Comparison of ENCODE assay signal across 16 cellular contexts in the genomic region with DNA sequence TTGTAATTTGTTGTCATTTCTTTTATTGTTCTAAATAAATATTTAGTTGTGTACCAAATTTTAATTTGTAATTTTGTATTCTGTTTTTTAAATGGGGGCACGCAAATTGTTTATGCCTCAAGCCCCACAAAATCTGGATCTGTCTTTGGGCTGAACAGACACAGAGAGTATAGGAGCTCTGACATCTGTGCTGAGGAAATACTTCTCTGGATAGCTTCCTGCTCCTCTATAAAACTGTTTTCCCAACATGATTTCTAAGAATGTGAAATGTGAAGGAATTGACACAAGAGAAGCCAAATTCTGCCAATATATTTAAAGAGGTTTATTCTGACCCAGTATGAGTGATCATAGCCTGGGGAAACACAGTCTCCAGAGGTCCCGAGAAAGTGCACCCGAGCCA.
A peak's percentile ranks its signal among the peaks of the same experiment; 100 is the strongest.
DNase-seq lines count a peak whose midpoint lies in the region; ATAC-seq and TF ChIP-seq lines count a peak whose summit lies in the region.
"Had no signal": no experiment of that assay in that cellular context is flagged by ENCODE, and none has a peak within 500 bp of the region (broad histone marks: within the 10 kb centered on the region; RNA-seq: fewer than 3 reads in every experiment).

No MANE protein-coding gene starts in this region.

- H3K9me3 Mint-ChIP-seq in type B pancreatic cell = no peaks in the 10 kb centered on the region
- H3K9me3 Mint-ChIP-seq in activated CD8-positive, alpha-beta memory T cell treated with anti-CD3 and anti-CD28 coated beads, Interleukin-2, amount 10 ng/mL, durations not matched to agents 7 days and 5 days (ENCODE audit: low read depth) = no peaks in the 10 kb centered on the region

- no peaks in the 10 kb centered on the region for H3K79me1 ChIP-seq in IMR-90 (ENCODE audit: low read depth in 1 of 2, low read length in 2 of 2)

- H2AK9ac ChIP-seq in IMR-90 (replicated peaks; ENCODE audit: low read depth, low read length, poor library complexity) = no peak overlapping the region

- no peaks in the 10 kb centered on the region for H4K20me1 ChIP-seq in IMR-90 (ENCODE audit: insufficient read depth, low read length)
- H4K20me1 ChIP-seq: BLaER1 treated with 17β-estradiol and CSF1 and Interleukin-3, amounts not matched to agents 10 nM and 100 nM had no signal

- no peak overlapping the region for H3K23ac ChIP-seq in IMR-90 (ENCODE audit: low read depth, low read length)

- TF ChIP-seq CTCF in IMR-90 (conservative IDR thresholded peaks at IDR 0.05; ENCODE audit: low read depth, low read length) = no peak
- no peak for TF ChIP-seq CTCF in fibroblast of villous mesenchyme (IDR thresholded peaks at IDR 0.05; ENCODE audit: insufficient read depth, low read depth, low read length)
- TF ChIP-seq CTCF in type B pancreatic cell (conservative IDR thresholded peaks at IDR 0.05) = no peak
- no peak for TF ChIP-seq CTCF in stomach (IDR thresholded peaks at IDR 0.05)
- TF ChIP-seq CTCF in RWPE1 (conservative IDR thresholded peaks at IDR 0.05; ENCODE audit: low read depth) = no peak

- peak; percentile 10 for DNase-seq in GM03348 (ENCODE audit: low spot score)
- DNase-seq in IMR-90 = no peak
- peak; percentile 16 for DNase-seq in fibroblast of villous mesenchyme (ENCODE audit: low read depth)
- DNase-seq in type B pancreatic cell (ENCODE audit: extremely low spot score, unreplicated experiment) = no peak
- no peak for DNase-seq in stomach
- DNase-seq in RWPE1 (ENCODE audit: low spot score) = no peak
- DNase-seq in activated CD8-positive, alpha-beta memory T cell treated with anti-CD3 and anti-CD28 coated beads, Interleukin-2, amount 10 ng/mL, durations not matched to agents 7 days and 5 days = no peak
- DNase-seq: DMS 273 treated with DMSO at 0.1 percent for 48 hours, GF-D8, KG1, NCI-H1436, NCI-H2029, NCI-H748 treated with DMSO at 0.1 percent for 48 hours had no signal

- 60% methylated on average over 1 of the region's 3 CpGs; no CpG with 5 or more reads in 1 of the 2 experiments for WGBS in IMR-90 (ENCODE audit: extremely low coverage in 2 of 2, insufficient read length in 1 of 2), 2 experiments
- 57 to 87% (median 66%) methylated on average over 2 to 3 of the region's 3 CpGs for WGBS in stomach, 5 donors

- no peak overlapping the region for H3K9ac ChIP-seq in IMR-90 (ENCODE audit: low read depth, low read length)
- H3K9ac ChIP-seq: BLaER1 treated with 17β-estradiol and CSF1 and Interleukin-3, amounts not matched to agents 10 nM and 100 nM had no signal

- peak; percentile 51 for ATAC-seq in IMR-90 (ENCODE audit: low read depth)
- ATAC-seq in activated CD8-positive, alpha-beta memory T cell treated with anti-CD3 and anti-CD28 coated beads, Interleukin-2, amount 10 ng/mL, durations not matched to agents 7 days and 5 days = no peak

- no peak overlapping the region for H2BK120ac ChIP-seq in IMR-90 (ENCODE audit: low read depth, low read length)

- H3K36me3 Mint-ChIP-seq in type B pancreatic cell = no peaks in the 10 kb centered on the region
- no peaks in the 10 kb centered on the region for H3K36me3 Mint-ChIP-seq in activated CD8-positive, alpha-beta memory T cell treated with anti-CD3 and anti-CD28 coated beads, Interleukin-2, amount 10 ng/mL, durations not matched to agents 7 days and 5 days

- H3K9me1 ChIP-seq in IMR-90 (ENCODE audit: insufficient read depth, low read length) = no peaks in the 10 kb centered on the region

- TF ChIP-seq POLR2A in IMR-90 (IDR thresholded peaks at IDR 0.05; ENCODE audit: low read depth, low read length) (no peak), stomach (IDR thresholded peaks at IDR 0.05) (no peak)

- H3K4me2 ChIP-seq in IMR-90 (ENCODE audit: low read depth, low read length) = no peak overlapping the region
- H3K4me2 ChIP-seq: BLaER1 treated with 17β-estradiol and CSF1 and Interleukin-3, amounts not matched to agents 10 nM and 100 nM; PC-9 had no signal

- H2AFZ ChIP-seq in IMR-90 (replicated peaks; ENCODE audit: low read length, poor library complexity) = no peak overlapping the region
- H2AFZ ChIP-seq: PC-9 had no signal

- no peak overlapping the region for H3K56ac ChIP-seq in IMR-90 (ENCODE audit: extremely low read depth, insufficient read depth, low read length)

- dilution Hi-C loops in IMR-90 (cut with HindIII; ENCODE audit: low sequenced_read_pairs, unreplicated experiment) = no loop called here

- intact Hi-C loops in IMR-90 (cut with micrococcal nuclease) (no loop called here), stomach (cut with DNase I; ENCODE audit: low total_unique reads) (no loop called here)

- H3K27me3 ChIP-seq in IMR-90 (ENCODE audit: control insufficient read depth, insufficient read depth, low read length) (peaks cover 2% of the 10 kb centered on the region), stomach (no peaks in the 10 kb centered on the region)

- H4K5ac ChIP-seq in IMR-90 (ENCODE audit: low read depth, low read length) = no peak overlapping the region

- H3K4me3 Mint-ChIP-seq in type B pancreatic cell = no peak overlapping the region
- H3K4me3 Mint-ChIP-seq in activated CD8-positive, alpha-beta memory T cell treated with anti-CD3 and anti-CD28 coated beads, Interleukin-2, amount 10 ng/mL, durations not matched to agents 7 days and 5 days = no peak overlapping the region

- TF ChIP-seq EP300 in stomach (IDR thresholded peaks at IDR 0.05) = no peak

- in situ Hi-C loops in IMR-90 (cut with MboI; ENCODE audit: low sequenced_read_pairs) = no loop called here

- H2BK20ac ChIP-seq in IMR-90 (ENCODE audit: low read depth, low read length) = no peak overlapping the region

- H3K36me3 ChIP-seq in IMR-90 (ENCODE audit: control insufficient read depth, insufficient read depth, low read length) (no peaks in the 10 kb centered on the region), stomach (no peaks in the 10 kb centered on the region)
- H3K36me3 ChIP-seq: BLaER1 treated with 17β-estradiol and CSF1 and Interleukin-3, amounts not matched to agents 10 nM and 100 nM; HAP-1 had no signal

- POLR2A ChIA-PET in IMR-90 (lab: Charles Lee; ENCODE audit: unreplicated experiment) (no interaction called here), RWPE1 (lab: Yijun Ruan, JAX; ENCODE audit: low non-redundant PET) (no interaction called here)

- H3K18ac ChIP-seq in IMR-90 (ENCODE audit: low read depth, low read length) = no peak overlapping the region

- no peak overlapping the region for H2BK5ac ChIP-seq in IMR-90 (ENCODE audit: low read depth, low read length, poor library complexity, severe bottlenecking)

- H4K91ac ChIP-seq in IMR-90 (ENCODE audit: insufficient read depth, low read depth, low read length) = no peak overlapping the region

- no TSS peak for BruUV-seq in IMR-90 (replicated peaks; lab: Mats Ljungman, UMichigan)

- no peaks in the 10 kb centered on the region for H3K27me3 Mint-ChIP-seq in type B pancreatic cell
- H3K27me3 Mint-ChIP-seq in activated CD8-positive, alpha-beta memory T cell treated with anti-CD3 and anti-CD28 coated beads, Interleukin-2, amount 10 ng/mL, durations not matched to agents 7 days and 5 days = no peaks in the 10 kb centered on the region

- no peak overlapping the region for H3K4ac ChIP-seq in IMR-90 (ENCODE audit: low read depth, low read length)

- no peaks in the 10 kb centered on the region for H3K4me1 Mint-ChIP-seq in type B pancreatic cell (ENCODE audit: unreplicated experiment)
- H3K4me1 Mint-ChIP-seq in activated CD8-positive, alpha-beta memory T cell treated with anti-CD3 and anti-CD28 coated beads, Interleukin-2, amount 10 ng/mL, durations not matched to agents 7 days and 5 days = no peaks in the 10 kb centered on the region

- H2AK5ac ChIP-seq in IMR-90 (ENCODE audit: low read depth, low read length) = no peak overlapping the region

- H3K9me3 ChIP-seq in IMR-90 (ENCODE audit: control insufficient read depth, insufficient read depth, low read length) = no peaks in the 10 kb centered on the region
- no peaks in the 10 kb centered on the region for H3K9me3 ChIP-seq in stomach
- H3K9me3 ChIP-seq: BLaER1 treated with 17β-estradiol and CSF1 and Interleukin-3, amounts not matched to agents 10 nM and 100 nM; HAP-1 had no signal

- peak overlapping the region; percentile 48 for H3K27ac Mint-ChIP-seq in type B pancreatic cell
- H3K27ac Mint-ChIP-seq in activated CD8-positive, alpha-beta memory T cell treated with anti-CD3 and anti-CD28 coated beads, Interleukin-2, amount 10 ng/mL, durations not matched to agents 7 days and 5 days = no peak overlapping the region

- no peaks in the 10 kb centered on the region for H3K4me1 ChIP-seq in IMR-90 (ENCODE audit: control insufficient read depth, insufficient read depth, low read length)
- no peaks in the 10 kb centered on the region for H3K4me1 ChIP-seq in stomach
- H3K4me1 ChIP-seq: BLaER1 treated with 17β-estradiol and CSF1 and Interleukin-3, amounts not matched to agents 10 nM and 100 nM had no signal

- no peak overlapping the region for H2BK15ac ChIP-seq in IMR-90 (ENCODE audit: low read depth, low read length)

- CTCF ChIA-PET in IMR-90 (lab: Yijun Ruan, JAX) = no interaction called here
- CTCF ChIA-PET in RWPE1 (lab: Yijun Ruan, JAX) = no interaction called here
- CTCF ChIA-PET in activated CD8-positive, alpha-beta memory T cell treated with anti-CD3 and anti-CD28 coated beads, Interleukin-2, amount 10 ng/mL, durations not matched to agents 7 days and 5 days (lab: Charles Lee) = no interaction called here

- TF ChIP-seq RAD21 in IMR-90 (IDR thresholded peaks at IDR 0.05; ENCODE audit: low read length) = no peak

- no peak overlapping the region for H3K27ac ChIP-seq in IMR-90 (ENCODE audit: insufficient read depth, low read length)
- no peak overlapping the region for H3K27ac ChIP-seq in stomach
- no peak overlapping the region for H3K27ac ChIP-seq in RWPE1
- H3K27ac ChIP-seq: BLaER1 treated with 17β-estradiol and CSF1 and Interleukin-3, amounts not matched to agents 10 nM and 100 nM; PC-9 had no signal

- H4K8ac ChIP-seq in IMR-90 (ENCODE audit: low read depth in 2 of 2, low read length in 2 of 2) = no peak overlapping the region

- H3K4me3 ChIP-seq in IMR-90 (ENCODE audit: insufficient read depth, low read depth, low read length) (no peak overlapping the region), fibroblast of villous mesenchyme (ENCODE audit: low read depth, low read length) (no peak overlapping the region), stomach (no peak overlapping the region)
- H3K4me3 ChIP-seq: BLaER1 treated with 17β-estradiol and CSF1 and Interleukin-3, amounts not matched to agents 10 nM and 100 nM; HAP-1; PC-9 had no signal

- no peak overlapping the region for H3K14ac ChIP-seq in IMR-90 (replicated peaks; ENCODE audit: low read depth, low read length)

TF ChIP-seq in IMR-90, 13 proteins besides CTCF, POLR2A, EP300 and RAD21 (continues in another document):
- TF ChIP-seq MAZ (IDR thresholded peaks at IDR 0.05; ENCODE audit: borderline replicate concordance, low read depth, low read length) (no peak), BHLHE40 (IDR thresholded peaks at IDR 0.05; ENCODE audit: low read depth, low read length) (no peak), CEBPB (IDR thresholded peaks at IDR 0.05; ENCODE audit: low read depth, low read length) (no peak), MAFK (IDR thresholded peaks at IDR 0.05; ENCODE audit: low read depth, low read length) (no peak), MXI1 (IDR thresholded peaks at IDR 0.05; ENCODE audit: borderline replicate concordance, low read depth, low read length) (no peak)

Comparison
In these comparisons a context has a peak if more than half of its experiments do, and no peak if none do; other contexts are left out.
1. DNase-seq: peak in GM03348 (single experiment) and fibroblast of villous mesenchyme (single experiment); none in IMR-90 (single experiment), type B pancreatic cell (single experiment), stomach (single experiment), RWPE1 (single experiment) and activated CD8-positive, alpha-beta memory T cell treated with anti-CD3 and anti-CD28 coated beads, Interleukin-2, amount 10 ng/mL, durations not matched to agents 7 days and 5 days (single experiment).